Comparison of ENCODE assay signal across 9 cellular contexts in the genomic region with DNA sequence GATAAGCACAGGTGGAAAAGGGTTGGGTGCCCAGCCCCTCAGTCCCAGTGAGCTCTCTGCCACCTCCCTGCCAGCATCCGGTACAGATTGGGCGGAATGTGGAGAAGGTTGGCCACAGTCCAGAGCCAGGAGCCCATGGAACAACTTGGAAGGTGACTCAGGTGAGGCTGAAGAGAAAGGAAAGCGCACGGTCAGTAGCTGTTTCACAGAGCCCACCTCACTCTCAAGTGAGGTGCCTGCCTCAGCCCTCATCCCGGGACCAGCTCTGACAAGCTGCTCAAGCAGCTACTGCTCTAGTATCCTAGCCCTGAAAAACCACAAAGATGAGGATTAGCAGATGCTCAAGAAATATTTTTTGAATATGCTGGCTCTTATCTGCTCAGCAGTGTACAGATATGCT. TPM values are rescaled to one million over a fixed set of nuclear protein-coding genes. Genes with fewer than 3 reads are reported as not detected.
A peak's percentile ranks its signal among the peaks of the same experiment; 100 is the strongest.
DNase-seq lines count a peak whose midpoint lies in the region; ATAC-seq and TF ChIP-seq lines count a peak whose summit lies in the region.
"Had no signal": no experiment of that assay in that cellular context is flagged by ENCODE, and none has a peak within 500 bp of the region (broad histone marks: within the 10 kb centered on the region; RNA-seq: fewer than 3 reads in every experiment).

No MANE protein-coding gene starts in this region.

- H3K36me3 Mint-ChIP-seq in progenitor cell of endocrine pancreas (ENCODE audit: insufficient read depth) = peaks cover 16% of the 10 kb centered on the region

- H3K4me3 ChIP-seq in epithelial cell of esophagus (ENCODE audit: low read length) (no peak overlapping the region), MM.1S (ENCODE audit: low read length) (no peak overlapping the region)

- H3K9me3 ChIP-seq in MM.1S (replicated peaks; ENCODE audit: insufficient read depth, low read length) = no peaks in the 10 kb centered on the region

- H3K79me2 ChIP-seq in MM.1S (ENCODE audit: low read length) = peaks cover 48% of the 10 kb centered on the region

- no peak overlapping the region for H2AFZ ChIP-seq in MM.1S (ENCODE audit: low read length)

- POLR2A ChIA-PET in RWPE1 (lab: Yijun Ruan, JAX; ENCODE audit: low non-redundant PET) = interaction anchor here (0.5 to 0.6 kb wide), 2 partner anchors 168 to 177 kb away, joined by 3 read pairs; partner anchors contain the start of gene CEP250

- H3K9me3 Mint-ChIP-seq in progenitor cell of endocrine pancreas (ENCODE audit: low read depth) = no peaks in the 10 kb centered on the region

- H3K27ac ChIP-seq in RWPE1 = peak overlapping the region; percentile 95
- no peak overlapping the region for H3K27ac ChIP-seq in MM.1S (ENCODE audit: low read length)

- peak overlapping the region; percentile 84 for H3K27ac Mint-ChIP-seq in progenitor cell of endocrine pancreas

- no peak overlapping the region for H3K4me3 Mint-ChIP-seq in progenitor cell of endocrine pancreas (ENCODE audit: low read depth)

- no peak overlapping the region for H3K4me2 ChIP-seq in MM.1S (ENCODE audit: low read depth, low read length)

- H3K4me1 ChIP-seq in MM.1S (ENCODE audit: low read length) = peaks cover 5% of the 10 kb centered on the region; the same call in 1 of the 2 replicates

- TF ChIP-seq CTCF in RWPE1 (conservative IDR thresholded peaks at IDR 0.05; ENCODE audit: low read depth) = no peak
- no peak for TF ChIP-seq CTCF in epithelial cell of esophagus (IDR thresholded peaks at IDR 0.05; ENCODE audit: insufficient read depth, low read depth, low read length, missing control alignments)
- TF ChIP-seq CTCF in progenitor cell of endocrine pancreas (IDR thresholded peaks at IDR 0.05; ENCODE audit: unreplicated experiment) = no peak
- TF ChIP-seq CTCF in MM.1S (IDR thresholded peaks at IDR 0.05; ENCODE audit: low read length) = no peak

- no peaks in the 10 kb centered on the region for H3K9me2 ChIP-seq in MM.1S (replicated peaks; ENCODE audit: insufficient read depth, low read length)

- CTCF ChIA-PET in RWPE1 (lab: Yijun Ruan, JAX) = interaction anchor here (0.5 to 2.1 kb wide), 9 partner anchors 9 to 371 kb away, joined by 3 to 9 read pairs (median 3); no protein-coding TSS in a partner anchor

- DNase-seq in EH (ENCODE audit: low read depth) = peak; percentile 13
- DNase-seq in RWPE1 (ENCODE audit: low spot score) = peak; percentile 86
- peak; percentile 46 for DNase-seq in epithelial cell of esophagus (ENCODE audit: low read depth)
- DNase-seq in progenitor cell of endocrine pancreas (ENCODE audit: low spot score, unreplicated experiment) = no peak
- DNase-seq in DMS114 treated with DMSO at 0.1 percent for 48 hours (lab: John Stamatoyannopoulos, UW; ENCODE audit: unreplicated experiment) = no peak
- no peak for DNase-seq in dermis blood vessel endothelial cell
- DNase-seq in MM.1S = no peak
- DNase-seq: NCI-H2171 had no signal

- no peaks in the 10 kb centered on the region for H4K20me1 ChIP-seq in MM.1S (ENCODE audit: insufficient read depth, low read length)

- peaks cover 14% of the 10 kb centered on the region for H3F3A ChIP-seq in MM.1S (ENCODE audit: insufficient read depth, low read length)

- no peak for ATAC-seq in GM21360 (IDR thresholded peaks at IDR 0.05; ENCODE audit: unreplicated experiment)

- H3K36me3 ChIP-seq in MM.1S (replicated peaks; ENCODE audit: insufficient read depth, low read length) = no peaks in the 10 kb centered on the region

- H3K9ac ChIP-seq in MM.1S (ENCODE audit: low read length) = no peak overlapping the region

- no peaks in the 10 kb centered on the region for H3K27me3 ChIP-seq in MM.1S (replicated peaks; ENCODE audit: insufficient read depth, low read length)

- peaks cover 11% of the 10 kb centered on the region for H3K4me1 Mint-ChIP-seq in progenitor cell of endocrine pancreas (ENCODE audit: low read depth)

- no peaks in the 10 kb centered on the region for H3K27me3 Mint-ChIP-seq in progenitor cell of endocrine pancreas

RNA-seq across cellular contexts. Expression of gene MMP24OS, which starts 1.1 kb away (rescaled TPM):
- total RNA-seq in progenitor cell of endocrine pancreas (55.6 and 59.1 TPM in 2 replicates), dermis blood vessel endothelial cell (7.3 TPM in 2 replicates)

RNA-seq across cellular contexts. Expression of gene EIF6, which starts 5.5 kb away (rescaled TPM):
- total RNA-seq in progenitor cell of endocrine pancreas (108 and 109 TPM in 2 replicates), dermis blood vessel endothelial cell (147 and 186 TPM in 2 replicates)

RNA-seq across cellular contexts. Expression of gene FAM83C, which starts 13.2 kb away (rescaled TPM):
- total RNA-seq in progenitor cell of endocrine pancreas (not detected in 2 replicates), dermis blood vessel endothelial cell (not detected in 2 replicates)

RNA-seq across cellular contexts. Expression of gene MMP24, which starts 52.5 kb away (rescaled TPM):
- total RNA-seq in progenitor cell of endocrine pancreas (3.4 TPM in 2 replicates), dermis blood vessel endothelial cell (0.68 and 0.88 TPM in 2 replicates)

Comparison
In these comparisons a context has a peak if more than half of its experiments do, and no peak if none do; other contexts are left out.
1. DNase-seq: peak in EH (single experiment), RWPE1 (single experiment) and epithelial cell of esophagus (single experiment); none in progenitor cell of endocrine pancreas (single experiment), DMS114 treated with DMSO at 0.1 percent for 48 hours (single experiment), dermis blood vessel endothelial cell (single experiment) and MM.1S (single experiment).